Comparison of ENCODE assay signal across 13 cellular contexts in genomic region chr3:47469616-47470015, GRCh38.
"Had no signal": no experiment of that assay in that cellular context is flagged by ENCODE, and none has a peak within 500 bp of the region (broad histone marks: within the 10 kb centered on the region; RNA-seq: fewer than 3 reads in every experiment).

No MANE protein-coding gene starts in this region.

- H3K27ac ChIP-seq: coronary artery, foreskin keratinocyte, left ventricle myocardium inferior, right atrium auricular region had no signal

- FAIRE-seq: endothelial cell of umbilical vein had no signal

- H3K4me3 ChIP-seq: coronary artery, left ventricle myocardium inferior, right atrium auricular region, smooth muscle cell had no signal

- DNase-seq: activated CD4-positive, alpha-beta memory T cell treated with anti-CD3 and anti-CD28 coated beads, Interleukin-2, amount 10 ng/mL, durations not matched to agents 7 days and 5 days; activated CD8-positive, alpha-beta memory T cell treated with anti-CD3 and anti-CD28 coated beads, Interleukin-2, amount 50 U/mL, for 4 hours; activated T-cell treated with anti-CD3 and anti-CD28 coated beads, Interleukin-2, amount 50 U/mL, for 72 hours; effector CD4-positive, alpha-beta T cell; foreskin keratinocyte; left ventricle myocardium inferior; T-cell; T1000; trophoblast cell had no signal

- H3K27me3 ChIP-seq: foreskin keratinocyte, right atrium auricular region had no signal

- ATAC-seq: activated T-cell treated with anti-CD3 and anti-CD28 coated beads, Interleukin-2, amount 50 U/mL, for 72 hours; foreskin keratinocyte; T-cell had no signal

- H3K9me3 ChIP-seq: left ventricle myocardium inferior, right atrium auricular region had no signal

- H3K36me3 ChIP-seq: left ventricle myocardium inferior, right atrium auricular region had no signal
